32 cellular contexts compared by ENCODE assay signal in genomic region chr12:65854629-65855028, GRCh38. TPM values are rescaled to one million over a fixed set of nuclear protein-coding genes. Genes with fewer than 3 reads are reported as not detected.
DNase-seq lines count a peak whose midpoint lies in the region; ATAC-seq and TF ChIP-seq lines count a peak whose summit lies in the region.
"Had no signal": no experiment of that assay in that cellular context is flagged by ENCODE, and none has a peak within 500 bp of the region (broad histone marks: within the 10 kb centered on the region; RNA-seq: fewer than 3 reads in every experiment).

No MANE protein-coding gene starts in this region.

- CTCF ChIA-PET in Panc1 (lab: Charles Lee), result interaction anchor here (0.8 kb wide), 1 partner anchor 463 kb away, joined by 4 read pairs; no protein-coding TSS in a partner anchor

- BruUV-seq in Panc1 (replicated peaks; lab: Mats Ljungman, UMichigan), result no TSS peak

- H3K36me3 ChIP-seq in Panc1 (ENCODE audit: control insufficient read depth, insufficient read depth, low read length) (peaks cover 8% of the 10 kb centered on the region; the same call in 1 of the 2 replicates), ascending aorta (no peaks in the 10 kb centered on the region)
- H3K36me3 ChIP-seq: left lung, MG63, thyroid gland, vagina had no signal

- in situ Hi-C loops in Panc1 (cut with HindIII; ENCODE audit: low pct_unique_long_range_greater_than_20kb, low sequenced_read_pairs), result no loop called here

- H3K27ac ChIP-seq in Panc1 (ENCODE audit: low read length) (peak overlapping the region; percentile 39; the same call in 1 of the 2 replicates), ascending aorta (no peak overlapping the region)
- H3K27ac ChIP-seq: body of pancreas, C4-2B, KMS-11, left lung, RWPE1, thyroid gland, vagina had no signal

- peaks cover 54% of the 10 kb centered on the region for H3K4me1 Mint-ChIP-seq in osteocyte (ENCODE audit: unreplicated experiment)
- H3K4me1 Mint-ChIP-seq: activated CD8-positive, alpha-beta memory T cell treated with anti-CD3 and anti-CD28 coated beads, Interleukin-2, amount 10 ng/mL, durations not matched to agents 7 days and 5 days; memory B cell had no signal

- intact Hi-C loops in Panc1 (cut with micrococcal nuclease; ENCODE audit: unreplicated experiment), result no loop called here
- intact Hi-C loops in ascending aorta (cut with DNase I), result no loop called here

- no peak overlapping the region for H3K4me3 ChIP-seq in Panc1 (ENCODE audit: low read depth in 2 of 2, low read length in 2 of 2)
- no peak overlapping the region for H3K4me3 ChIP-seq in fibroblast of pulmonary artery (replicated peaks; ENCODE audit: low read depth, low read length)
- no peak overlapping the region for H3K4me3 ChIP-seq in ascending aorta
- H3K4me3 ChIP-seq: body of pancreas, left lung, MG63, thyroid gland, vagina had no signal

- H3K27ac Mint-ChIP-seq in osteocyte (ENCODE audit: unreplicated experiment), result peak overlapping the region; percentile 66
- H3K27ac Mint-ChIP-seq: activated CD8-positive, alpha-beta memory T cell treated with anti-CD3 and anti-CD28 coated beads, Interleukin-2, amount 10 ng/mL, durations not matched to agents 7 days and 5 days; memory B cell had no signal

- H3K27me3 ChIP-seq in Panc1 (ENCODE audit: control insufficient read depth, insufficient read depth, low read length) (no peaks in the 10 kb centered on the region), ascending aorta (no peaks in the 10 kb centered on the region)
- H3K27me3 ChIP-seq: body of pancreas, left lung, MG63, thyroid gland, vagina had no signal

- POLR2A ChIA-PET in Panc1 (lab: Charles Lee), result no interaction called here

- DNase-seq in EH (ENCODE audit: low read depth) (peak; percentile 77), Panc1 (ENCODE audit: low read depth, low spot score) (no peak), fibroblast of pulmonary artery (ENCODE audit: low read depth) (peak; percentile 33), osteocyte (ENCODE audit: extremely low spot score, unreplicated experiment) (no peak), ascending aorta (ENCODE audit: low spot score in 2 of 2) (no peak), 8988T (no peak), omental fat pad (ENCODE audit: low spot score) (no peak)
- no peak for DNase-seq in stimulated activated CD8-positive, alpha-beta memory T cell treated with anti-CD3 and anti-CD28 coated beads, Interleukin-4, amount 100 ng/mL, for 48 hours
- DNase-seq: activated CD4-positive, alpha-beta T cell treated with anti-CD3 and anti-CD28 coated beads, Interleukin-2, amount 50 U/mL, for 4 hours; activated CD8-positive, alpha-beta memory T cell treated with anti-CD3 and anti-CD28 coated beads, Interleukin-2, amount 10 ng/mL, durations not matched to agents 7 days and 5 days; activated naive CD4-positive, alpha-beta T cell; activated T-cell treated with anti-CD3 and anti-CD28 coated beads, Interleukin-2, amount 50 U/mL, for 48 hours; body of pancreas; Caco-2; GF-D8; left lung; MG63; NCI-H1105; NCI-H187; NCI-H2171; stimulated activated CD4-positive, alpha-beta T cell treated with anti-CD3 and anti-CD28 coated beads, Interleukin-4, amount 100 ng/mL, for 1 hour; thyroid gland had no signal

- peaks cover 26% of the 10 kb centered on the region for H3K36me3 Mint-ChIP-seq in osteocyte (ENCODE audit: unreplicated experiment)
- H3K36me3 Mint-ChIP-seq: activated CD8-positive, alpha-beta memory T cell treated with anti-CD3 and anti-CD28 coated beads, Interleukin-2, amount 10 ng/mL, durations not matched to agents 7 days and 5 days; memory B cell had no signal

- no peak for ATAC-seq in Panc1
- ATAC-seq in omental fat pad (ENCODE audit: low FRiP score), result no peak
- ATAC-seq: activated CD4-positive, CD25-positive, alpha-beta regulatory T cell treated with anti-CD3 and anti-CD28 coated beads, Interleukin-2, amount 50 U/mL, for 24 hours; activated CD8-positive, alpha-beta memory T cell treated with anti-CD3 and anti-CD28 coated beads, Interleukin-2, amount 10 ng/mL, durations not matched to agents 7 days and 5 days; body of pancreas; left lung; sciatic nerve had no signal

- TF ChIP-seq CTCF in Panc1 (IDR thresholded peaks at IDR 0.05) (no peak), fibroblast of pulmonary artery (IDR thresholded peaks at IDR 0.05; ENCODE audit: low read length, missing control alignments) (no peak), osteocyte (IDR thresholded peaks at IDR 0.05) (no peak), ascending aorta (IDR thresholded peaks at IDR 0.05) (no peak), omental fat pad (IDR thresholded peaks at IDR 0.05) (no peak)

- H3K4me3 Mint-ChIP-seq in osteocyte (ENCODE audit: unreplicated experiment), result no peak overlapping the region
- H3K4me3 Mint-ChIP-seq: activated CD8-positive, alpha-beta memory T cell treated with anti-CD3 and anti-CD28 coated beads, Interleukin-2, amount 10 ng/mL, durations not matched to agents 7 days and 5 days; memory B cell had no signal

- H3K27me3 Mint-ChIP-seq in osteocyte (ENCODE audit: unreplicated experiment), result no peaks in the 10 kb centered on the region
- H3K27me3 Mint-ChIP-seq: progenitor cell of endocrine pancreas had no signal

- H3K4me1 ChIP-seq in Panc1 (ENCODE audit: control insufficient read depth, insufficient read depth, low read length) (peaks cover 48% of the 10 kb centered on the region; the same call in 1 of the 2 replicates), ascending aorta (no peaks in the 10 kb centered on the region)
- H3K4me1 ChIP-seq: body of pancreas, Caco-2, left lung, thyroid gland, vagina had no signal

- no peaks in the 10 kb centered on the region for H3K9me3 ChIP-seq in Panc1 (ENCODE audit: control insufficient read depth, insufficient read depth, low read depth, low read length)
- H3K9me3 ChIP-seq in ascending aorta, result no peaks in the 10 kb centered on the region
- H3K9me3 ChIP-seq: body of pancreas, Caco-2, left lung, MG63, thyroid gland, vagina had no signal

- H3K9me3 Mint-ChIP-seq in osteocyte (ENCODE audit: unreplicated experiment), result no peaks in the 10 kb centered on the region
- H3K9me3 Mint-ChIP-seq: memory B cell had no signal

RNA-seq across cellular contexts. Expression of gene HMGA2, which starts 30.3 kb away (rescaled TPM):
- total RNA-seq in Panc1 (2021; ENCODE audit: unreplicated experiment) (61.4 TPM), osteocyte (41.8 and 42.1 TPM in 2 replicates), ascending aorta (not detected), omental fat pad (1 to 10 TPM in 1 of 4 donors, not detected in 3; 1.6 TPM)
- 66.2 TPM for polyA plus RNA-seq in Panc1 (2012; ENCODE audit: insufficient read length)
- total RNA-seq: activated CD8-positive, alpha-beta memory T cell treated with anti-CD3 and anti-CD28 coated beads, Interleukin-2, amount 10 ng/mL, durations not matched to agents 7 days and 5 days; NCI-H460; T-helper 1 cell treated with Interleukin-12 subunit alpha and Interleukin-12 subunit beta and Interleukin-4 antibody, amounts not matched to agents 30 ng/mL and 1 ng/mL, for 36 hours had no signal

Comparison
In these comparisons a context has a peak if more than half of its experiments do, and no peak if none do; other contexts are left out.
1. DNase-seq: peak in EH (single experiment) and fibroblast of pulmonary artery (single experiment); none in Panc1 (single experiment), osteocyte (single experiment), ascending aorta (0 of 2), 8988T (single experiment), omental fat pad (single experiment) and stimulated activated CD8-positive, alpha-beta memory T cell treated with anti-CD3 and anti-CD28 coated beads, Interleukin-4, amount 100 ng/mL, for 48 hours (single experiment).
2. RNA of gene HMGA2, which starts 30.3 kb away (total RNA-seq): 61.4 TPM in Panc1 (single experiment) and 41.8 to 42.1 TPM in osteocyte; 1.6 TPM in omental fat pad and not detected in ascending aorta (single experiment); every median in the first group is over 10 times any median in the second.